ENCODE assay signal across 24 cellular contexts in genomic region chr12:91523831-91524230, GRCh38.
"Had no signal": no experiment of that assay in that cellular context is flagged by ENCODE, and none has a peak within 500 bp of the region (broad histone marks: within the 10 kb centered on the region; RNA-seq: fewer than 3 reads in every experiment).

No MANE protein-coding gene starts in this region.

- ATAC-seq: left cardiac atrium; sciatic nerve; stimulated activated naive B cell treated with anti-CD40 and anti-IgM and Interleukin-4, amounts not matched to agents 10 μg/mL and 1 μg/mL and 100 μg/mL, for 72 hours; stimulated activated naive CD8-positive, alpha-beta T cell treated with anti-CD3 and anti-CD28 coated beads, Interleukin-15, amount 100 ng/mL, for 72 hours; upper lobe of right lung had no signal

- H3K27me3 ChIP-seq: hepatocyte, spleen, testis, tibial nerve, upper lobe of right lung, vagina had no signal

- H3K36me3 ChIP-seq: left ventricle myocardium inferior, spleen, tibial nerve, upper lobe of right lung, vagina had no signal

- H3K27ac ChIP-seq: coronary artery, hepatocyte, left ventricle myocardium inferior, spleen, testis, tibial nerve, upper lobe of right lung, vagina had no signal

- H3K4me2 ChIP-seq: hepatocyte had no signal

- H2AFZ ChIP-seq: hepatocyte had no signal

- DNase-seq: effector CD4-positive, alpha-beta T cell; foreskin melanocyte; head of caudate nucleus; immature natural killer cell; kidney; left cardiac atrium; left ventricle myocardium inferior; mesenchymal stem cell; naive B cell; posterior cingulate gyrus; spleen; stimulated activated CD4-positive, alpha-beta T cell treated with anti-CD3 and anti-CD28 coated beads, Interleukin-2, amount 100 ng/mL, for 24 hours; stimulated activated CD4-positive, alpha-beta T cell treated with anti-CD3 and anti-CD28 coated beads, Interleukin-4, amount 100 ng/mL, for 4 hours; stimulated activated naive B cell treated with anti-CD40 and anti-IgM and Interleukin-4, amounts not matched to agents 10 μg/mL and 1 μg/mL and 100 μg/mL, for 72 hours; stimulated activated naive CD8-positive, alpha-beta T cell treated with anti-CD3 and anti-CD28 coated beads, Interleukin-15, amount 100 ng/mL, for 72 hours; testis; upper lobe of right lung had no signal

- H3K4me3 Mint-ChIP-seq: immature natural killer cell; naive B cell; nephron; stimulated activated naive B cell treated with anti-CD40 and anti-IgM and Interleukin-4, amounts not matched to agents 10 μg/mL and 1 μg/mL and 100 μg/mL, for 72 hours; stimulated activated naive CD8-positive, alpha-beta T cell treated with anti-CD3 and anti-CD28 coated beads, Interleukin-15, amount 100 ng/mL, for 72 hours had no signal

- H3K79me2 ChIP-seq: hepatocyte had no signal

- H3K4me1 Mint-ChIP-seq: immature natural killer cell; naive B cell; nephron; stimulated activated naive B cell treated with anti-CD40 and anti-IgM and Interleukin-4, amounts not matched to agents 10 μg/mL and 1 μg/mL and 100 μg/mL, for 72 hours; stimulated activated naive CD8-positive, alpha-beta T cell treated with anti-CD3 and anti-CD28 coated beads, Interleukin-15, amount 100 ng/mL, for 72 hours had no signal

- H3K27me3 Mint-ChIP-seq: stimulated activated naive CD8-positive, alpha-beta T cell treated with anti-CD3 and anti-CD28 coated beads, Interleukin-15, amount 100 ng/mL, for 72 hours had no signal

- H3K9me3 ChIP-seq: left ventricle myocardium inferior, testis, tibial nerve, upper lobe of right lung, vagina had no signal

- H3K4me1 ChIP-seq: left ventricle myocardium inferior, spleen, testis, tibial nerve, upper lobe of right lung, vagina had no signal

- H3K36me3 Mint-ChIP-seq: immature natural killer cell; naive B cell; stimulated activated naive B cell treated with anti-CD40 and anti-IgM and Interleukin-4, amounts not matched to agents 10 μg/mL and 1 μg/mL and 100 μg/mL, for 72 hours had no signal

- H3K4me3 ChIP-seq: coronary artery, hepatocyte, left ventricle myocardium inferior, lung, spleen, testis, tibial nerve, upper lobe of right lung, vagina had no signal

- H3K27ac Mint-ChIP-seq: immature natural killer cell; naive B cell; nephron; stimulated activated naive B cell treated with anti-CD40 and anti-IgM and Interleukin-4, amounts not matched to agents 10 μg/mL and 1 μg/mL and 100 μg/mL, for 72 hours; stimulated activated naive CD8-positive, alpha-beta T cell treated with anti-CD3 and anti-CD28 coated beads, Interleukin-15, amount 100 ng/mL, for 72 hours had no signal
